9 cellular contexts compared by ENCODE assay signal in genomic region chr1:26959270-26959669, GRCh38. TPM values are rescaled to one million over a fixed set of nuclear protein-coding genes. Genes with fewer than 3 reads are reported as not detected.
DNase-seq lines count a peak whose midpoint lies in the region; ATAC-seq and TF ChIP-seq lines count a peak whose summit lies in the region.
"Had no signal": no experiment of that assay in that cellular context is flagged by ENCODE, and none has a peak within 500 bp of the region (broad histone marks: within the 10 kb centered on the region; RNA-seq: fewer than 3 reads in every experiment).

No MANE protein-coding gene starts in this region.

- H3K27me3 Mint-ChIP-seq in CD4-positive, CD25-positive, alpha-beta regulatory T cell, result peaks cover 54% of the 10 kb centered on the region
- peaks cover 16% of the 10 kb centered on the region for H3K27me3 Mint-ChIP-seq in T-helper 17 cell

- ATAC-seq in CD4-positive, CD25-positive, alpha-beta regulatory T cell (ENCODE audit: low read depth in 2 of 2), result no peak
- ATAC-seq in T-helper 17 cell, result no peak

- peaks cover 0 to 3% of the 10 kb centered on the region in 2 experiments for H3K9me3 ChIP-seq in CD4-positive, CD25-positive, alpha-beta regulatory T cell (ENCODE audit: control insufficient read depth in 2 of 2, low read length in 2 of 2)
- no peaks in the 10 kb centered on the region for H3K9me3 ChIP-seq in T-helper 17 cell (ENCODE audit: control insufficient read depth, low read length, poor library complexity, severe bottlenecking)

- intact Hi-C loops in lower leg skin (cut with DNase I; ENCODE audit: low total_unique reads) (no loop called here), head of caudate nucleus (cut with DNase I) (no loop called here)

- peaks cover 0 to 3% (median 0%) of the 10 kb centered on the region in 7 donors for H3K9me3 Mint-ChIP-seq in CD4-positive, CD25-positive, alpha-beta regulatory T cell

- H3K27ac Mint-ChIP-seq in CD4-positive, CD25-positive, alpha-beta regulatory T cell, result no peak overlapping the region
- H3K27ac Mint-ChIP-seq in T-helper 17 cell, result no peak overlapping the region

- no peak overlapping the region for H3K4me3 ChIP-seq in CD4-positive, CD25-positive, alpha-beta regulatory T cell (ENCODE audit: low read depth, low read length)
- H3K4me3 ChIP-seq in lower leg skin (ENCODE audit: low read depth, poor library complexity, severe bottlenecking), result peak overlapping the region; percentile 47

- TF ChIP-seq CTCF in lower leg skin (IDR thresholded peaks at IDR 0.05), result no peak

- no peak for TF ChIP-seq POLR2A in lower leg skin (IDR thresholded peaks at IDR 0.05)

- H3K4me1 ChIP-seq in CD4-positive, CD25-positive, alpha-beta regulatory T cell (ENCODE audit: control insufficient read depth, insufficient read depth, low read length, poor library complexity, severe bottlenecking), result peaks cover 13% of the 10 kb centered on the region

- no peak overlapping the region for H3K27ac ChIP-seq in CD4-positive, CD25-positive, alpha-beta regulatory T cell (ENCODE audit: insufficient read depth, low read length, poor library complexity, severe bottlenecking)

- peak overlapping the region; percentile 10 to 84 (median 58) for H3K4me3 Mint-ChIP-seq in CD4-positive, CD25-positive, alpha-beta regulatory T cell
- peak overlapping the region; percentile 61 for H3K4me3 Mint-ChIP-seq in T-helper 17 cell

- H3K4me1 Mint-ChIP-seq in CD4-positive, CD25-positive, alpha-beta regulatory T cell, result peaks cover 0 to 12% (median 4%) of the 10 kb centered on the region in 4 donors
- H3K4me1 Mint-ChIP-seq in T-helper 17 cell, result peaks cover 6% of the 10 kb centered on the region

- peaks cover 15% of the 10 kb centered on the region for H3K27me3 ChIP-seq in CD4-positive, CD25-positive, alpha-beta regulatory T cell (ENCODE audit: control insufficient read depth, insufficient read depth, low read length)

- H3K36me3 ChIP-seq in CD4-positive, CD25-positive, alpha-beta regulatory T cell (ENCODE audit: control insufficient read depth, insufficient read depth, low read length), result no peaks in the 10 kb centered on the region

- 16 to 21% methylated on average over 13 of the region's 13 CpGs for WGBS in lower leg skin, 2 donors

- peaks cover 6% of the 10 kb centered on the region for H3K36me3 Mint-ChIP-seq in CD4-positive, CD25-positive, alpha-beta regulatory T cell
- H3K36me3 Mint-ChIP-seq in T-helper 17 cell (ENCODE audit: low read depth), result peaks cover 2% of the 10 kb centered on the region

- no peak for DNase-seq in CD4-positive, CD25-positive, alpha-beta regulatory T cell
- no peak for DNase-seq in T-helper 17 cell
- DNase-seq in lower leg skin (ENCODE audit: low spot score in 2 of 2), result no peak
- no peak for DNase-seq in DMS153 treated with DMSO at 0.1 percent for 48 hours (lab: John Stamatoyannopoulos, UW; ENCODE audit: unreplicated experiment)
- DNase-seq in head of caudate nucleus, result no peak
- no peak for DNase-seq in HPDE6-E6E7 (ENCODE audit: extremely low spot score)
- DNase-seq: NCI-H510A had no signal

RNA-seq across cellular contexts. Expression of gene KDF1, which starts 1.0 kb away (rescaled TPM):
- 0.54 TPM for total RNA-seq in CD4-positive, CD25-positive, alpha-beta regulatory T cell
- polyA plus RNA-seq in CD4-positive, CD25-positive, alpha-beta regulatory T cell, result 1 to 10 TPM in 3 of 4 donors, under 1 TPM in 1; 0.91 to 3.9 (median 3.2) TPM
- total RNA-seq in T-helper 17 cell, result 1 to 10 TPM in 1 of 2 donors, under 1 TPM in 1; 0.62 to 1.3 TPM
- total RNA-seq in lower leg skin, result 10 to 100 TPM; 34.0 to 45.8 (median 36.2) TPM
- total RNA-seq: endothelial cell of umbilical vein had no signal
- polyA plus RNA-seq: endothelial cell of umbilical vein had no signal

RNA-seq across cellular contexts. Expression of gene TRNP1, which starts 34.2 kb away (rescaled TPM):
- total RNA-seq in CD4-positive, CD25-positive, alpha-beta regulatory T cell, result not detected
- polyA plus RNA-seq in CD4-positive, CD25-positive, alpha-beta regulatory T cell, result not detected
- total RNA-seq in T-helper 17 cell (under 1 TPM in 1 of 2 donors, not detected in 1; 0.22 TPM), lower leg skin (10 to 100 TPM; 14.9 to 29.4 (median 20.2) TPM)

RNA-seq across cellular contexts. Expression of gene NUDC, which starts 37.7 kb away (rescaled TPM):
- 41.2 TPM for total RNA-seq in CD4-positive, CD25-positive, alpha-beta regulatory T cell
- polyA plus RNA-seq in CD4-positive, CD25-positive, alpha-beta regulatory T cell, result 10 to 100 TPM; 75.0 to 93.4 (median 84.8) TPM
- total RNA-seq in T-helper 17 cell, result 10 to 100 TPM; 41.8 to 43.0 TPM
- total RNA-seq in lower leg skin, result 10 to 100 TPM; 37.0 to 50.4 (median 39.7) TPM

RNA-seq across cellular contexts. Expression of gene NR0B2, which starts 45.5 kb away (rescaled TPM):
- total RNA-seq in CD4-positive, CD25-positive, alpha-beta regulatory T cell, result not detected
- not detected for polyA plus RNA-seq in CD4-positive, CD25-positive, alpha-beta regulatory T cell
- not detected for total RNA-seq in T-helper 17 cell
- not detected for total RNA-seq in lower leg skin
- total RNA-seq: endothelial cell of umbilical vein, omental fat pad had no signal
- polyA plus RNA-seq: endothelial cell of umbilical vein had no signal

RNA-seq across cellular contexts. Expression of gene TENT5B, which starts 53.4 kb away (rescaled TPM):
- total RNA-seq in CD4-positive, CD25-positive, alpha-beta regulatory T cell, result not detected
- polyA plus RNA-seq in CD4-positive, CD25-positive, alpha-beta regulatory T cell, result not detected
- total RNA-seq in T-helper 17 cell (not detected), lower leg skin (100 to 1,000 TPM; 139 to 243 (median 239) TPM)

Comparison
In these comparisons a context has a peak if more than half of its experiments do, and no peak if none do; other contexts are left out.
1. RNA of gene KDF1, which starts 1.0 kb away (total RNA-seq): 34.0 to 45.8 TPM in lower leg skin; 0.62 to 1.3 TPM in T-helper 17 cell and 0.54 TPM in CD4-positive, CD25-positive, alpha-beta regulatory T cell (single experiment); every median in the first group is over 10 times any median in the second.
2. RNA of gene TRNP1, which starts 34.2 kb away (total RNA-seq): 14.9 to 29.4 TPM in lower leg skin; 0.22 TPM in T-helper 17 cell and not detected in CD4-positive, CD25-positive, alpha-beta regulatory T cell (single experiment); every median in the first group is over 10 times any median in the second.